9 cellular contexts compared by ENCODE assay signal in the genomic region with DNA sequence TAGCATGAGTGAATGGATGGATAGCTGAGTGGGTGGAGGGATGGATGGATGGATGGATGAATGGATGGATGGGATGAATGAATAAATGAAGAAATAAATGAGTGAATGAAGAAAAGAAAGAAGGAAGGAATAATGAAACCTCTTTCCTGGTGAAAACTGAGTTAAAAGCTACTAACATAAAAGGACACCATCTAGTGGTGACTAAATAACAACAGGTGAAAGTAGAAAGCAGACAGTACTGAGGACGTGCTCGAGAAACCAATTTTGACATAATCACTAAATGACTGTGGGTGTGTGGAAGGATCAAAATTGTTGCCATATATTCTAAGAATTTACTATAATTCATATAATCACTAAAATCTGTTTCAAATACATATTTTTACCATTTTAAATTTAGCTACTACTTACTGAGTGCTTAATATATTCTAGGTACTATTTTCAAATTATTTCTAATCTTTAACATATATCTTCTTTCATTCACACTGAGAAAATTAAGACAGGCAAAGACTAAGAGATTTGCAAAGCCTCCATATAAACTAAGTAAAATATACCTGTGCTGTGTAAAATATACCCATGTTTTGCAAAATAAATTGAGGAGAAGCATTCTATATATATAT.
A peak's percentile ranks its signal among the peaks of the same experiment; 100 is the strongest.
DNase-seq lines count a peak whose midpoint lies in the region; ATAC-seq, FAIRE-seq and TF ChIP-seq lines count a peak whose summit lies in the region.
"Had no signal": no experiment of that assay in that cellular context is flagged by ENCODE, and none has a peak within 500 bp of the region (broad histone marks: within the 10 kb centered on the region; RNA-seq: fewer than 3 reads in every experiment).

No MANE protein-coding gene starts in this region.

- no peak overlapping the region for H3K4me3 Mint-ChIP-seq in activated naive CD4-positive, alpha-beta T cell treated with anti-CD3 and anti-CD28 coated beads for 36 hours
- no peak overlapping the region for H3K4me3 Mint-ChIP-seq in CD4-positive, alpha-beta T cell
- H3K4me3 Mint-ChIP-seq: central memory CD8-positive, alpha-beta T cell had no signal

- intact Hi-C loops in activated naive CD4-positive, alpha-beta T cell treated with anti-CD3 and anti-CD28 coated beads for 36 hours (cut with micrococcal nuclease): loop anchor here (2.0 to 5.0 kb wide), 2 partner anchors 1053 to 1488 kb away; no protein-coding TSS in a partner anchor
- intact Hi-C loops in CD4-positive, alpha-beta T cell (cut with DNase I, micrococcal nuclease): no loop called here

- no peaks in the 10 kb centered on the region for H3K9me3 Mint-ChIP-seq in activated naive CD4-positive, alpha-beta T cell treated with anti-CD3 and anti-CD28 coated beads for 36 hours
- peaks cover 2% of the 10 kb centered on the region for H3K9me3 Mint-ChIP-seq in CD4-positive, alpha-beta T cell

- H3K27me3 ChIP-seq in CD4-positive, alpha-beta T cell (ENCODE audit: control insufficient read depth, insufficient read depth, low read length): no peaks in the 10 kb centered on the region

- FAIRE-seq in RCC 7860 (lab: Jason Lieb, UNC): peak; percentile 49
- FAIRE-seq in urothelium cell line (lab: Jason Lieb, UNC): no peak

- ATAC-seq in GM18909 (IDR thresholded peaks at IDR 0.05; ENCODE audit: poor library complexity, unreplicated experiment): peak; percentile 66
- ATAC-seq in CD4-positive, alpha-beta T cell (ENCODE audit: poor library complexity): no peak

- H3K4me3 ChIP-seq in Jurkat, Clone E6-1 (ENCODE audit: low read length): no peak overlapping the region

- H3K4me1 Mint-ChIP-seq in activated naive CD4-positive, alpha-beta T cell treated with anti-CD3 and anti-CD28 coated beads for 36 hours (ENCODE audit: low read depth): no peaks in the 10 kb centered on the region
- no peaks in the 10 kb centered on the region for H3K4me1 Mint-ChIP-seq in CD4-positive, alpha-beta T cell (ENCODE audit: low read depth)
- H3K4me1 Mint-ChIP-seq: central memory CD8-positive, alpha-beta T cell had no signal

- no peak for TF ChIP-seq CTCF in CD4-positive, alpha-beta T cell (IDR thresholded peaks at IDR 0.05)

- POLR2A ChIA-PET in CD4-positive, alpha-beta T cell (lab: Charles Lee): no interaction called here

- H3K27ac Mint-ChIP-seq in activated naive CD4-positive, alpha-beta T cell treated with anti-CD3 and anti-CD28 coated beads for 36 hours: no peak overlapping the region
- H3K27ac Mint-ChIP-seq in CD4-positive, alpha-beta T cell: no peak overlapping the region

- DNase-seq in AG08395 (ENCODE audit: low spot score) (peak; percentile 13), RCC 7860 (ENCODE audit: low spot score) (peak; percentile 31), globus pallidus (ENCODE audit: low spot score) (peak; percentile 1), urothelium cell line (ENCODE audit: low spot score) (peak; percentile 13)
- DNase-seq in Jurkat, Clone E6-1 (ENCODE audit: low read depth, low spot score): peak; percentile 8
- no peak for DNase-seq in activated naive CD4-positive, alpha-beta T cell treated with anti-CD3 and anti-CD28 coated beads for 36 hours
- DNase-seq in CD4-positive, alpha-beta T cell: no peak

- H3K36me3 Mint-ChIP-seq in activated naive CD4-positive, alpha-beta T cell treated with anti-CD3 and anti-CD28 coated beads for 36 hours (ENCODE audit: low read depth): no peaks in the 10 kb centered on the region
- H3K36me3 Mint-ChIP-seq in CD4-positive, alpha-beta T cell (ENCODE audit: low read depth): no peaks in the 10 kb centered on the region

- CTCF ChIA-PET in activated naive CD4-positive, alpha-beta T cell treated with anti-CD3 and anti-CD28 coated beads for 36 hours (lab: Charles Lee): interaction anchor here (0.9 to 1.3 kb wide), 2 partner anchors 16 to 51 kb away, joined by 3 read pairs; no protein-coding TSS in a partner anchor
- CTCF ChIA-PET in CD4-positive, alpha-beta T cell (lab: Charles Lee): no interaction called here

- no peaks in the 10 kb centered on the region for H3K9me3 ChIP-seq in CD4-positive, alpha-beta T cell (ENCODE audit: control insufficient read depth, low read length)

- no peaks in the 10 kb centered on the region for H3K27me3 Mint-ChIP-seq in activated naive CD4-positive, alpha-beta T cell treated with anti-CD3 and anti-CD28 coated beads for 36 hours (ENCODE audit: low read depth)
- H3K27me3 Mint-ChIP-seq in CD4-positive, alpha-beta T cell: no peaks in the 10 kb centered on the region
- H3K27me3 Mint-ChIP-seq: central memory CD8-positive, alpha-beta T cell had no signal

- H3K27ac ChIP-seq in CD4-positive, alpha-beta T cell (ENCODE audit: low read depth, low read length): no peak overlapping the region

Comparison
In these comparisons a context has a peak if more than half of its experiments do, and no peak if none do; other contexts are left out.
1. DNase-seq: peak in AG08395 (single experiment), Jurkat, Clone E6-1 (single experiment), RCC 7860 (single experiment), globus pallidus (single experiment) and urothelium cell line (single experiment); none in activated naive CD4-positive, alpha-beta T cell treated with anti-CD3 and anti-CD28 coated beads for 36 hours (single experiment) and CD4-positive, alpha-beta T cell (0 of 10).